24 cellular contexts compared by ENCODE assay signal in the genomic region with DNA sequence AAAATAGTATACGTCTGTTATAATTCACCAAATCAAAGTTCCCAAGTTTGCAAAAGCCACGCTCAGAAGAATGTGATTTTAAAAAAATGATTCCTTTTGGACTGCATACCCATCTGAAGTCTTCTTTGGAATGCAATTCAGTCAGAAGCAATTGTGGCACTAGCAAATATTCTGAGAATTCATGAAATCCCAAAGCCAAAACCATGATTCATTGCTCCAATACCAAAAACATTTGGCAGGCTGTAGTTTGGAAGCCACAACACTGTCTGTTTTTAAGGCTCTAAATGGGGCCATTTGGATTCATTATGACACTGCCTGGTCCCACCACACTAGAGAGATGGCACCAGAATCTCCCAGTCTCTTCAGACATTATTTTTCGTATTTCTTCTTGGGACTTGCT. TPM values are rescaled to one million over a fixed set of nuclear protein-coding genes. Genes with fewer than 3 reads are reported as not detected.
DNase-seq lines count a peak whose midpoint lies in the region; ATAC-seq and TF ChIP-seq lines count a peak whose summit lies in the region.
"Had no signal": no experiment of that assay in that cellular context is flagged by ENCODE, and none has a peak within 500 bp of the region (broad histone marks: within the 10 kb centered on the region; RNA-seq: fewer than 3 reads in every experiment).

No MANE protein-coding gene starts in this region.

- intact Hi-C loops in lower lobe of right lung (cut with DNase I): no loop called here

- DNase-seq in AG08395 (ENCODE audit: low spot score): peak; percentile 67
- peak; percentile 28 for DNase-seq in HCEC 1CT
- peak; percentile 2 for DNase-seq in amniotic epithelial cell (ENCODE audit: low read depth)
- peak; percentile 57 for DNase-seq in islet precursor cell
- DNase-seq in activated naive CD4-positive, alpha-beta T cell (lab: John Stamatoyannopoulos, UW): no peak
- DNase-seq in HUDEP-2 (lab: John Stamatoyannopoulos, UW; ENCODE audit: unreplicated experiment in 76 of 76): no peak
- DNase-seq in lower lobe of right lung: no peak
- DNase-seq: activated CD4-positive, CD25-positive, alpha-beta regulatory T cell; activated CD8-positive, alpha-beta T cell treated with anti-CD3 and anti-CD28 coated beads, Interleukin-2, amount 10 ng/mL, durations not matched to agents 7 days and 5 days; activated T-cell treated with anti-CD3 and anti-CD28 coated beads, Interleukin-2, amount 50 U/mL, for 48 hours; dermis blood vessel endothelial cell; mesendoderm; NCI-H146; NCI-H2227 treated with DMSO at 0.1 percent for 48 hours; spleen had no signal

- H3K27me3 ChIP-seq in lower lobe of right lung (ENCODE audit: low read depth): no peaks in the 10 kb centered on the region
- H3K27me3 ChIP-seq: breast epithelium, spleen, suprapubic skin had no signal

- H3K9me3 ChIP-seq in lower lobe of right lung: no peaks in the 10 kb centered on the region
- H3K9me3 ChIP-seq: A549, breast epithelium, prostate gland, spleen, suprapubic skin had no signal

- H3K27ac ChIP-seq in lower lobe of right lung: no peak overlapping the region
- H3K27ac ChIP-seq: A549, breast epithelium, prostate gland, spleen, suprapubic skin had no signal

- H3K36me3 ChIP-seq in lower lobe of right lung: no peaks in the 10 kb centered on the region
- H3K36me3 ChIP-seq: breast epithelium, prostate gland, spleen, suprapubic skin had no signal

- ATAC-seq in lower lobe of right lung: no peak
- no peak for ATAC-seq in HG02870 (IDR thresholded peaks at IDR 0.05; ENCODE audit: unreplicated experiment)
- ATAC-seq: A549; activated CD8-positive, alpha-beta T cell treated with anti-CD3 and anti-CD28 coated beads, Interleukin-2, amount 10 ng/mL, durations not matched to agents 7 days and 5 days; activated naive CD4-positive, alpha-beta T cell treated with anti-CD3 and anti-CD28 coated beads, Interleukin-2, amount 50 U/mL, for 72 hours had no signal

- no peaks in the 10 kb centered on the region for H3K4me1 ChIP-seq in lower lobe of right lung
- H3K4me1 ChIP-seq: A549, breast epithelium, prostate gland, spleen, suprapubic skin had no signal

- TF ChIP-seq CTCF in lower lobe of right lung (IDR thresholded peaks at IDR 0.05): no peak

- no peak overlapping the region for H3K4me3 ChIP-seq in lower lobe of right lung
- H3K4me3 ChIP-seq: A549, breast epithelium, prostate gland, spleen, suprapubic skin had no signal

RNA-seq across cellular contexts. Expression of gene LRRC53, which starts 21.8 kb away (rescaled TPM):
- not detected for total RNA-seq in lower lobe of right lung
- total RNA-seq: activated CD8-positive, alpha-beta T cell treated with anti-CD3 and anti-CD28 coated beads, Interleukin-2, amount 10 ng/mL, durations not matched to agents 7 days and 5 days; activated naive CD4-positive, alpha-beta T cell treated with anti-CD3 and anti-CD28 coated beads, Interleukin-2, amount 50 U/mL, for 72 hours; breast epithelium; dermis blood vessel endothelial cell; endothelial cell of umbilical vein; neural crest cell; prostate gland; SK-MEL-5; spleen; suprapubic skin had no signal

Comparison
In these comparisons a context has a peak if more than half of its experiments do, and no peak if none do; other contexts are left out.
1. DNase-seq: peak in AG08395 (single experiment), HCEC 1CT (single experiment), amniotic epithelial cell (single experiment) and islet precursor cell (single experiment); none in activated naive CD4-positive, alpha-beta T cell (0 of 4), HUDEP-2 (0 of 76) and lower lobe of right lung (single experiment).